1 cellular context compared by ENCODE assay signal in the genomic region with DNA sequence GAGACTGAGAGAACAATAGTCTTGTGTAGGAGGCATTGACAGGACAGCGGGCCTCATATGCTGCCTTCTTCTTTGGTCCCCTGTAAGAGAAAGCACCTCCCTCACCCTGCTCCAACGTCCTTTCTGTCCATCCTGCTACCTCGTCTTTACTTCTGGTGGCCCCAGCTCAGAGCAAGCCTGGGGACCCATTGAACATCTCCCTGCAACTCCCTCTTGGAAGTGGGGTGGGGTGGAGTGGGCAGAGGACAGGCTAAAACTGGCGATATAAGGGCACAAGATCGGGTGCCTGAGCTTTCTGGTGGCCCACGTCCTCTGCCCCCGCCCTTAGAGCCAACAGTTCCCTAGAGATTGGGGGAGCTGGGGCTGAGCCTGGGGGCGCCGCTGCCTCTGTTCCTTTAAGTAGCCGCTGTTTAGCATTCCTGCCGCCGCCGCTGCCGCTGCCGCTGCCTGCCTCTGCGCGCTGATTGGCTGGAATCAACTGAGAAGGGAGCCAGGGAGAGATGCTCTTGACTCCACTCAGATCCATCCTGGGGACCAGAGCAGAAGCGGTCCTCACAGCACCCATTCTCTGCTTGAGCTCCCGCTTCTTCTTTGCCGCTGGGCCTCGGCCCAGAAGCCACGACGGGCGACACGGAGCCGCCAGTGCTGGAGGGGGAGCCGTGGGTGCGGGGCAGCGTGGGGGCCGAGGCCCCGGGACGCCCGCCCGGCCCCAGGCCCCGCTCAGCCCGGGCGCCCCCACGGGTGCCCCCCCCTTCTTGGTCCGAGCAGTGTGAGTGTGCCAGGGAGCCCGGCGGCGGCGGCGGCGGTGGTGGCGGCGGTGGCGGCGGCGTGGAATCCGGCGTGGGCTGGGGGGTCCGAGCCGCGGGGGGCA.
TF ChIP-seq lines count a peak whose summit lies in the region.

Gene DLG3, plus strand, starts transcription at position 510 of the 871 bp plus-strand sequence. CDS start 367 bp downstream, outside the sequence.

TF ChIP-seq in HEK293, 187 proteins besides CTCF, POLR2A, EP300 and RAD21 (continued from another document):
- TF ChIP-seq ZNF341 (tag by site-specific recombination; IDR thresholded peaks at IDR 0.05; ENCODE audit: low read depth), result peak; percentile 93
- TF ChIP-seq ZBTB17 (tag by site-specific recombination; IDR thresholded peaks at IDR 0.05), result 0 out of 2 replicates have a peak, but pooled peaks have one; percentile 39
- no peak for TF ChIP-seq GLI4 (tag by site-specific recombination; IDR thresholded peaks at IDR 0.05)
- peak; percentile 56; the same call in 1 of the 2 replicates for TF ChIP-seq ZBTB48 (tag by site-specific recombination; IDR thresholded peaks at IDR 0.05)
- no peak for TF ChIP-seq MEIS1 (CRISPR knock-in tag; IDR thresholded peaks at IDR 0.05; ENCODE audit: borderline replicate concordance)
- TF ChIP-seq HOXC10 (CRISPR knock-in tag; IDR thresholded peaks at IDR 0.05), result no peak
- TF ChIP-seq ZFP69B (tag by site-specific recombination; IDR thresholded peaks at IDR 0.05), result no peak
- TF ChIP-seq ZNF23 (tag by site-specific recombination; IDR thresholded peaks at IDR 0.05; ENCODE audit: borderline replicate concordance), result no peak
- TF ChIP-seq ZNF639 (tag by site-specific recombination; IDR thresholded peaks at IDR 0.05), result no peak
- TF ChIP-seq ZNF132 (tag by site-specific recombination; IDR thresholded peaks at IDR 0.05; ENCODE audit: borderline replicate concordance), result no peak
- no peak for TF ChIP-seq ZNF521 (tag by site-specific recombination; IDR thresholded peaks at IDR 0.05)
- 0 out of 2 replicates have a peak, but pooled peaks have one; percentile 24 for TF ChIP-seq SP2 (tag by site-specific recombination; IDR thresholded peaks at IDR 0.05)
- no peak for TF ChIP-seq ZNF596 (tag by site-specific recombination; IDR thresholded peaks at IDR 0.05)
- TF ChIP-seq ZNF394 (tag by site-specific recombination; IDR thresholded peaks at IDR 0.05; ENCODE audit: borderline replicate concordance), result no peak
- TF ChIP-seq KLF9 (tag by site-specific recombination; IDR thresholded peaks at IDR 0.05; ENCODE audit: low read depth), result no peak
